ENCODE assay signal across 11 cellular contexts in the genomic region with DNA sequence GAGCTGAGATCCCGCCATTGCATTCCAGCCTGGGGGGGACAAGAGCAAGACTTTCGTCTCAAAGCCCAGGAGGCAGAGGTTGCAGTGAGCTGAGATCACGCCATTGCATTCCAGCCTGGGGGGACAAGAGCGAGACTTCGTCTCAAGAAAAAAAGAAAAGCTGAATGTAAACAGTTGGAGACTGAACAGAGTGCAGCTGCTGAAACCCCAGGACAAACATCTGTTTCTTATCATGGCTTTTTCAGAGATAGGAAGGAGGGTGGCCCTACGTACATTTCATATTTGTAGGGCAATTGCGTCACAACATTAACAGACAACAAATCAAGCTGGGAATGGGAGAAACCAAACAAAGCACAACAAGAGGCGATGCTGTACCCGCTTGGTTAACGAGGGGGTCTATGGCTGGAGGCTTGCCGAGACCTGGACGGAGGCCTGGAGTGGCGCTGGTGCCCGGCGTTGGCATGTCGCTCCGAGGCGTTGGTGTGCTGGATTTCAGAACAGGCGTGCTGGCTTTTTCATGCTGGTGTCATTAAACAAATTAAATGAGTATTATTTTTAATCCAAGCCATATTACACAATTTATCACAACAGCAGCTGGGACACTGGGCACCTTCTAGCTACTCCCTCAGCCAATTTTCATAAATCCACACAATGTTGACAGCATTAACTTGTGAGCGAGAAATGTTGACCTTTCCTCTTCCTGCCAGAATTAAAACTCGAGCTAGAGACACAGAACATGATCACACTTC.
DNase-seq lines count a peak whose midpoint lies in the region; ATAC-seq and TF ChIP-seq lines count a peak whose summit lies in the region.
"Had no signal": no experiment of that assay in that cellular context is flagged by ENCODE, and none has a peak within 500 bp of the region (broad histone marks: within the 10 kb centered on the region; RNA-seq: fewer than 3 reads in every experiment).

No MANE protein-coding gene starts in this region.

- no peaks in the 10 kb centered on the region for H3K4me1 Mint-ChIP-seq in CD4-positive, alpha-beta memory T cell

- H3K27me3 Mint-ChIP-seq in CD4-positive, alpha-beta memory T cell: no peaks in the 10 kb centered on the region
- H3K27me3 Mint-ChIP-seq: activated CD8-positive, alpha-beta T cell treated with anti-CD3 and anti-CD28 coated beads for 36 hours had no signal

- H3K27me3 ChIP-seq in spleen (replicated peaks in 1 of 7): no peaks in the 10 kb centered on the region
- no peaks in the 10 kb centered on the region for H3K27me3 ChIP-seq in CD4-positive, alpha-beta memory T cell (ENCODE audit: insufficient read depth, low read length)

- peaks cover 0 to 100% (median 40%) of the 10 kb centered on the region in 6 donors for H3K36me3 ChIP-seq in spleen
- H3K36me3 ChIP-seq in CD4-positive, alpha-beta memory T cell (ENCODE audit: insufficient read depth, low read length): no peaks in the 10 kb centered on the region

- peaks cover 0 to 2% (median 0%) of the 10 kb centered on the region in 8 donors for H3K9me3 Mint-ChIP-seq in CD4-positive, alpha-beta memory T cell
- H3K9me3 Mint-ChIP-seq: activated CD8-positive, alpha-beta T cell treated with anti-CD3 and anti-CD28 coated beads for 36 hours had no signal

- CTCF ChIA-PET in CD4-positive, alpha-beta memory T cell (lab: Charles Lee; ENCODE audit: partially characterized antibody): no interaction called here

- TF ChIP-seq CTCF in coronary artery (IDR thresholded peaks at IDR 0.05): no peak
- TF ChIP-seq CTCF in spleen (IDR thresholded peaks at IDR 0.05 in 8 of 11, conservative IDR thresholded peaks at IDR 0.05 in 3 of 11): no peak

- intact Hi-C loops in left colon (cut with DNase I, micrococcal nuclease): loop anchor here (10.0 kb wide), 2 partner anchors 62 to 202 kb away; no protein-coding TSS in a partner anchor
- intact Hi-C loops in spleen (cut with DNase I; ENCODE audit: low total_unique reads): no loop called here
- intact Hi-C loops in CD4-positive, alpha-beta memory T cell (cut with micrococcal nuclease): no loop called here

- H3K27ac ChIP-seq in coronary artery (peak overlapping the region; percentile 80 to 91), spleen (peak overlapping the region in 7 of 8 donors; percentile 38 to 68 (median 55))
- H3K27ac ChIP-seq in CD4-positive, alpha-beta memory T cell (ENCODE audit: low read depth, low read length): no peak overlapping the region

- 76 to 87% (median 78%) methylated on average over 21 of the region's 21 CpGs for WGBS in spleen, 5 donors

- TF ChIP-seq POLR2A in spleen (IDR thresholded peaks at IDR 0.05): no peak

- H3K9me3 ChIP-seq in spleen: no peaks in the 10 kb centered on the region
- no peaks in the 10 kb centered on the region for H3K9me3 ChIP-seq in CD4-positive, alpha-beta memory T cell (ENCODE audit: control insufficient read depth in 1 of 2, low read length in 2 of 2)

- H3K4me3 Mint-ChIP-seq in CD4-positive, alpha-beta memory T cell: no peak overlapping the region
- H3K4me3 Mint-ChIP-seq: activated CD8-positive, alpha-beta T cell treated with anti-CD3 and anti-CD28 coated beads for 36 hours had no signal

- DNase-seq in H4 (ENCODE audit: low spot score) (peak; percentile 57), coronary artery (ENCODE audit: low spot score) (no peak), left colon (peak; percentile 24 to 48), spleen (no peak), NAMALWA (ENCODE audit: low spot score) (no peak), HuH-7 (ENCODE audit: low spot score) (no peak), T-helper 1 cell (no peak)
- DNase-seq in CD4-positive, alpha-beta memory T cell: no peak
- DNase-seq: activated CD8-positive, alpha-beta T cell treated with anti-CD3 and anti-CD28 coated beads for 36 hours; NCI-H1105; stimulated activated CD4-positive, alpha-beta T cell treated with anti-CD3 and anti-CD28 coated beads, Interleukin-15, amount 100 ng/mL, for 24 hours had no signal

- POLR2A ChIA-PET in CD4-positive, alpha-beta memory T cell (lab: Charles Lee; ENCODE audit: partially characterized antibody): no interaction called here

- ATAC-seq in left colon: no peak
- ATAC-seq: activated CD8-positive, alpha-beta T cell treated with anti-CD3 and anti-CD28 coated beads for 36 hours had no signal

- H3K4me3 ChIP-seq in coronary artery (peak overlapping the region; percentile 47), spleen (no peak overlapping the region)
- H3K4me3 ChIP-seq in CD4-positive, alpha-beta memory T cell (ENCODE audit: low read length in 2 of 2): no peak overlapping the region

- H3K36me3 Mint-ChIP-seq in CD4-positive, alpha-beta memory T cell: no peaks in the 10 kb centered on the region

- peak overlapping the region in 1 of 7 donors; percentile 13 for H3K27ac Mint-ChIP-seq in CD4-positive, alpha-beta memory T cell
- H3K27ac Mint-ChIP-seq: activated CD8-positive, alpha-beta T cell treated with anti-CD3 and anti-CD28 coated beads for 36 hours had no signal

- peaks cover 5 to 31% (median 17%) of the 10 kb centered on the region in 6 donors for H3K4me1 ChIP-seq in spleen
- H3K4me1 ChIP-seq in CD4-positive, alpha-beta memory T cell (ENCODE audit: insufficient read depth, low read length): no peaks in the 10 kb centered on the region

Comparison
In these comparisons a context has a peak if more than half of its experiments do, and no peak if none do; other contexts are left out.
1. DNase-seq: peak in H4 (single experiment) and left colon (2 of 2); none in coronary artery (single experiment), spleen (single experiment), CD4-positive, alpha-beta memory T cell (0 of 5), NAMALWA (single experiment), HuH-7 (single experiment) and T-helper 1 cell (0 of 5).
2. intact Hi-C loops: an anchor here in left colon (10.0 kb wide); none called in spleen and CD4-positive, alpha-beta memory T cell.